In genomic region chr5:441996-442334, GRCh38 we compare ENCODE assay signal across 9 cellular contexts. TPM values are rescaled to one million over a fixed set of nuclear protein-coding genes. Genes with fewer than 3 reads are reported as not detected.
A peak's percentile ranks its signal among the peaks of the same experiment; 100 is the strongest.
DNase-seq lines count a peak whose midpoint lies in the region; ATAC-seq and TF ChIP-seq lines count a peak whose summit lies in the region.
"Had no signal": no experiment of that assay in that cellular context is flagged by ENCODE, and none has a peak within 500 bp of the region (broad histone marks: within the 10 kb centered on the region; RNA-seq: fewer than 3 reads in every experiment).

No MANE protein-coding gene starts in this region.

- TF ChIP-seq CTCF in DND-41 (IDR thresholded peaks at IDR 0.05; ENCODE audit: borderline replicate concordance, extremely low read depth, low read length, poor library complexity, severe bottlenecking) = no peak
- no peak for TF ChIP-seq CTCF in Peyer's patch (IDR thresholded peaks at IDR 0.05)
- TF ChIP-seq CTCF in esophagus muscularis mucosa (IDR thresholded peaks at IDR 0.05) = no peak
- TF ChIP-seq CTCF in parathyroid adenoma (IDR thresholded peaks at IDR 0.05) = no peak
- no peak for TF ChIP-seq CTCF in gastroesophageal sphincter (IDR thresholded peaks at IDR 0.05)

- H3K4me3 ChIP-seq in DND-41 (ENCODE audit: low read depth in 1 of 2, low read length in 2 of 2) = peak overlapping the region; percentile 64 to 100; a peak in 3 of 4 replicates
- peak overlapping the region in 3 of 4 donors; percentile 88 to 97 (median 94) for H3K4me3 ChIP-seq in Peyer's patch
- peak overlapping the region; percentile 80 to 99 (median 91) for H3K4me3 ChIP-seq in esophagus muscularis mucosa
- H3K4me3 ChIP-seq in parathyroid adenoma (ENCODE audit: low read depth, low read length) = peak overlapping the region; percentile 87
- H3K4me3 ChIP-seq in gastroesophageal sphincter = peak overlapping the region in 1 of 2 donors; percentile 96

- peak overlapping the region; percentile 97 for H3K4me2 ChIP-seq in DND-41 (ENCODE audit: insufficient read depth, low read length)
- peak overlapping the region; percentile 98 for H3K4me2 ChIP-seq in parathyroid adenoma (ENCODE audit: low read length)

- peaks cover 17% of the 10 kb centered on the region for H3K36me3 ChIP-seq in DND-41 (ENCODE audit: insufficient read depth, low read length)
- peaks cover 0 to 8% (median 0%) of the 10 kb centered on the region in 3 donors for H3K36me3 ChIP-seq in Peyer's patch
- H3K36me3 ChIP-seq in esophagus muscularis mucosa = peaks cover 0 to 14% (median 7%) of the 10 kb centered on the region in 4 donors
- H3K36me3 ChIP-seq in parathyroid adenoma (ENCODE audit: control insufficient read depth, insufficient read depth, low read length) = no peaks in the 10 kb centered on the region
- H3K36me3 ChIP-seq in gastroesophageal sphincter = peaks cover 0 to 15% of the 10 kb centered on the region in 2 donors

- TF ChIP-seq EP300 in esophagus muscularis mucosa (IDR thresholded peaks at IDR 0.05) (no peak), gastroesophageal sphincter (IDR thresholded peaks at IDR 0.05) (no peak)

- H3K79me2 ChIP-seq in DND-41 (ENCODE audit: insufficient read depth, low read length) = peaks cover 43% of the 10 kb centered on the region
- peaks cover 20% of the 10 kb centered on the region for H3K79me2 ChIP-seq in parathyroid adenoma

- no peaks in the 10 kb centered on the region for H3K27me3 ChIP-seq in DND-41 (ENCODE audit: insufficient read depth, low read length, poor library complexity)
- H3K27me3 ChIP-seq in Peyer's patch = no peaks in the 10 kb centered on the region
- peaks cover 0 to 14% (median 0%) of the 10 kb centered on the region in 4 donors for H3K27me3 ChIP-seq in esophagus muscularis mucosa
- H3K27me3 ChIP-seq in parathyroid adenoma (ENCODE audit: control insufficient read depth, insufficient read depth, low read length) = no peaks in the 10 kb centered on the region
- H3K27me3 ChIP-seq in gastroesophageal sphincter = peaks cover 12% of the 10 kb centered on the region

- intact Hi-C loops in esophagus muscularis mucosa (cut with DNase I) = loop anchor here (10.0 kb wide), 1 partner anchor 463 kb away; no protein-coding TSS in a partner anchor

- peak overlapping the region; percentile 90 for H2AFZ ChIP-seq in DND-41 (ENCODE audit: low read depth, low read length)
- H2AFZ ChIP-seq in parathyroid adenoma = peak overlapping the region; percentile 95

- WGBS in esophagus muscularis mucosa = 94% methylated on average over 5 of the region's 5 CpGs
- WGBS in gastroesophageal sphincter (ENCODE audit: low coverage in 1 of 2), 2 donors = 92% methylated on average over 5 of the region's 5 CpGs; no CpG with 5 or more reads in 1 of the 2 donors

- H3K27ac ChIP-seq in DND-41 (ENCODE audit: low read length) (peak overlapping the region; percentile 79), Peyer's patch (no peak overlapping the region), esophagus muscularis mucosa (replicated peaks in 1 of 4) (peak overlapping the region in 1 of 4 donors; percentile 83), parathyroid adenoma (no peak overlapping the region), gastroesophageal sphincter (no peak overlapping the region)

- H3K9ac ChIP-seq in DND-41 (ENCODE audit: low read depth, low read length) (peak overlapping the region; percentile 79), parathyroid adenoma (no peak overlapping the region)

- H3K9me3 ChIP-seq in DND-41 (ENCODE audit: insufficient read depth, low read length, severe bottlenecking) (no peaks in the 10 kb centered on the region), Peyer's patch (no peaks in the 10 kb centered on the region), esophagus muscularis mucosa (no peaks in the 10 kb centered on the region), parathyroid adenoma (ENCODE audit: control insufficient read depth, low read length) (no peaks in the 10 kb centered on the region), gastroesophageal sphincter (no peaks in the 10 kb centered on the region)

- DNase-seq in DND-41 (no peak), Peyer's patch (peak in 1 of 3 donors; percentile 34), esophagus muscularis mucosa (ENCODE audit: extremely low spot score) (no peak), NCI-H2107 treated with DMSO at 0.1 percent for 48 hours (lab: John Stamatoyannopoulos, UW; ENCODE audit: unreplicated experiment) (no peak)
- DNase-seq: activated gamma-delta T cell had no signal

- H4K20me1 ChIP-seq in DND-41 (ENCODE audit: insufficient read depth, low read length) = peaks cover 13% of the 10 kb centered on the region

- no peak for ATAC-seq in DND-41 (ENCODE audit: insufficient read depth, low read depth)
- no peak for ATAC-seq in HG03095 (IDR thresholded peaks at IDR 0.05; ENCODE audit: unreplicated experiment)
- ATAC-seq in gastroesophageal sphincter = no peak
- ATAC-seq in GM18519 (IDR thresholded peaks at IDR 0.05; ENCODE audit: low FRiP score, unreplicated experiment) = no peak

- no peak for TF ChIP-seq POLR2A in Peyer's patch (IDR thresholded peaks at IDR 0.05)
- no peak for TF ChIP-seq POLR2A in esophagus muscularis mucosa (IDR thresholded peaks at IDR 0.05; ENCODE audit: low read depth)
- TF ChIP-seq POLR2A in gastroesophageal sphincter (IDR thresholded peaks at IDR 0.05) = no peak

- H3K4me1 ChIP-seq in DND-41 (ENCODE audit: insufficient read depth, low read length) (peaks cover 34% of the 10 kb centered on the region), Peyer's patch (peaks cover 5 to 21% (median 13%) of the 10 kb centered on the region in 4 donors), esophagus muscularis mucosa (peaks cover 19 to 41% (median 22%) of the 10 kb centered on the region in 4 donors), parathyroid adenoma (peaks cover 5% of the 10 kb centered on the region), gastroesophageal sphincter (peaks cover 0 to 36% (median 15%) of the 10 kb centered on the region in 3 donors)

RNA-seq across cellular contexts. Expression of gene EXOC3, which starts 1.0 kb away (rescaled TPM):
- 100 to 1,000 TPM in 3 of 4 donors, 10 to 100 TPM in 1; 74.3 to 201 (median 141) TPM for total RNA-seq in Peyer's patch
- total RNA-seq in esophagus muscularis mucosa = 10 to 100 TPM; 48.6 to 82.1 (median 59.3) TPM
- 10 to 100 TPM; 46.4 to 92.7 (median 60.3) TPM for total RNA-seq in gastroesophageal sphincter
